12 cellular contexts compared by ENCODE assay signal in genomic region chr18:3508576-3509559, GRCh38. TPM values are rescaled to one million over a fixed set of nuclear protein-coding genes. Genes with fewer than 3 reads are reported as not detected.
DNase-seq lines count a peak whose midpoint lies in the region; ATAC-seq and TF ChIP-seq lines count a peak whose summit lies in the region.
"Had no signal": no experiment of that assay in that cellular context is flagged by ENCODE, and none has a peak within 500 bp of the region (broad histone marks: within the 10 kb centered on the region; RNA-seq: fewer than 3 reads in every experiment).

No MANE protein-coding gene starts in this region.

- no peaks in the 10 kb centered on the region for H3K9me2 ChIP-seq in GM23338 (ENCODE audit: insufficient read depth)

- peaks cover 3% of the 10 kb centered on the region for H3K27me3 Mint-ChIP-seq in GM23338 (ENCODE audit: insufficient read depth, low read depth, poor library complexity)
- no peaks in the 10 kb centered on the region for H3K27me3 Mint-ChIP-seq in progenitor cell of endocrine pancreas

- H3K79me2 ChIP-seq in GM23338 (replicated peaks; ENCODE audit: insufficient read depth): no peaks in the 10 kb centered on the region

- no peak overlapping the region for H3K4me3 ChIP-seq in GM23338

- H3K4me1 ChIP-seq in GM23338 (ENCODE audit: insufficient read depth): peaks cover 23% of the 10 kb centered on the region

- H3K36me3 Mint-ChIP-seq in GM23338 (ENCODE audit: low read depth): no peaks in the 10 kb centered on the region
- H3K36me3 Mint-ChIP-seq in progenitor cell of endocrine pancreas (ENCODE audit: insufficient read depth): no peaks in the 10 kb centered on the region
- H3K36me3 Mint-ChIP-seq: CD8-positive, alpha-beta T cell; natural killer cell had no signal

- ATAC-seq in GM23338 (peak; percentile 94), esophagus mucosa (peak; percentile 70)
- ATAC-seq: CD8-positive, alpha-beta T cell; natural killer cell; PC-3 had no signal

- no peaks in the 10 kb centered on the region for H4K20me1 ChIP-seq in GM23338 (replicated peaks; ENCODE audit: insufficient read depth)

- H3K9me3 Mint-ChIP-seq in GM23338 (no peaks in the 10 kb centered on the region), progenitor cell of endocrine pancreas (ENCODE audit: low read depth) (no peaks in the 10 kb centered on the region)
- H3K9me3 Mint-ChIP-seq: CD8-positive, alpha-beta T cell; natural killer cell had no signal

- H3K4me2 ChIP-seq in GM23338: 0 out of 2 replicates have a peak overlapping the region, but pooled peaks have one; percentile 30

- peak overlapping the region; percentile 85 for H3K27ac ChIP-seq in GM23338 (ENCODE audit: low read depth)
- H3K27ac ChIP-seq: epithelial cell of prostate had no signal

- peaks cover 11% of the 10 kb centered on the region for H3F3A ChIP-seq in GM23338 (replicated peaks; ENCODE audit: low read depth)

- no peaks in the 10 kb centered on the region for H3K36me3 ChIP-seq in GM23338 (ENCODE audit: insufficient read depth)

- DNase-seq in GM23338 (ENCODE audit: low spot score): peak; percentile 56
- DNase-seq in NCI-H2171 (lab: John Stamatoyannopoulos, UW): peak; percentile 41
- DNase-seq in progenitor cell of endocrine pancreas (ENCODE audit: low spot score, unreplicated experiment): no peak
- DNase-seq in middle frontal gyrus (ENCODE audit: extremely low spot score, low spot score): no peak
- DNase-seq in GM10266 (ENCODE audit: extremely low spot score): no peak
- no peak for DNase-seq in activated gamma-delta T cell (lab: John Stamatoyannopoulos, UW)
- DNase-seq in stimulated activated CD4-positive, alpha-beta T cell treated with anti-CD3 and anti-CD28 coated beads, Interleukin-12 subunit alpha, Interleukin-12 subunit beta, amount 100 ng/mL, for 4 hours: no peak
- DNase-seq: CD8-positive, alpha-beta T cell; natural killer cell; PC-3 had no signal

- H2AFZ ChIP-seq in GM23338: peak overlapping the region; percentile 79

- no peaks in the 10 kb centered on the region for H3K27me3 ChIP-seq in GM23338 (ENCODE audit: insufficient read depth)

- TF ChIP-seq CTCF in GM23338 (conservative IDR thresholded peaks at IDR 0.05; ENCODE audit: low read depth in 2 of 2): no peak
- TF ChIP-seq CTCF in progenitor cell of endocrine pancreas (IDR thresholded peaks at IDR 0.05; ENCODE audit: unreplicated experiment): no peak
- TF ChIP-seq CTCF in GM10266 (IDR thresholded peaks at IDR 0.05; ENCODE audit: control insufficient read depth, insufficient read depth, low read depth, missing control alignments): no peak

- H3K27ac Mint-ChIP-seq in GM23338: peak overlapping the region; percentile 78; the same call in 1 of the 2 replicates
- H3K27ac Mint-ChIP-seq in progenitor cell of endocrine pancreas: peak overlapping the region; percentile 56
- H3K27ac Mint-ChIP-seq: CD8-positive, alpha-beta T cell; natural killer cell had no signal

- H3K4me1 Mint-ChIP-seq in GM23338: peaks cover 30% of the 10 kb centered on the region
- H3K4me1 Mint-ChIP-seq in progenitor cell of endocrine pancreas (ENCODE audit: low read depth): peaks cover 5% of the 10 kb centered on the region

- H3K4me3 Mint-ChIP-seq in GM23338 (no peak overlapping the region), progenitor cell of endocrine pancreas (ENCODE audit: low read depth) (no peak overlapping the region)
- H3K4me3 Mint-ChIP-seq: CD8-positive, alpha-beta T cell; natural killer cell had no signal

TF ChIP-seq in GM23338, 12 proteins besides CTCF, POLR2A, EP300 and RAD21 (continues in another document):
- TF ChIP-seq ZNF114 (CRISPR knock-in tag; IDR thresholded peaks at IDR 0.05): no peak
- no peak for TF ChIP-seq JUNB (IDR thresholded peaks at IDR 0.05; ENCODE audit: unreplicated experiment)
- no peak for TF ChIP-seq EZH2 (IDR thresholded peaks at IDR 0.05; ENCODE audit: low read depth, unreplicated experiment)
- TF ChIP-seq REST (IDR thresholded peaks at IDR 0.05; ENCODE audit: unreplicated experiment): no peak
- no peak for TF ChIP-seq CREB1 (CRISPR knock-in tag; IDR thresholded peaks at IDR 0.05; ENCODE audit: low read depth)
- TF ChIP-seq POLR2AphosphoS5 (IDR thresholded peaks at IDR 0.05; ENCODE audit: low read depth): no peak
- no peak for TF ChIP-seq ZNF462 (CRISPR knock-in tag; IDR thresholded peaks at IDR 0.05)

RNA-seq across cellular contexts. Expression of gene TGIF1, which starts 58.9 kb away (rescaled TPM):
- total RNA-seq in GM23338 (2014; rRNA removed; shearing (Covaris generic)): 286 and 294 TPM in 2 replicates
- 288 and 316 TPM in 2 replicates for polyA plus RNA-seq in GM23338 (2016; fragmentation: Nextera tagmentation; extraction: Ambion mirVana)
- total RNA-seq in esophagus mucosa: 22.4 TPM
- 111 and 112 TPM in 2 replicates for total RNA-seq in progenitor cell of endocrine pancreas

Comparison
In these comparisons a context has a peak if more than half of its experiments do, and no peak if none do; other contexts are left out.
1. DNase-seq: peak in GM23338 (single experiment) and NCI-H2171 (single experiment); none in progenitor cell of endocrine pancreas (single experiment), middle frontal gyrus (single experiment), GM10266 (single experiment), activated gamma-delta T cell (single experiment) and stimulated activated CD4-positive, alpha-beta T cell treated with anti-CD3 and anti-CD28 coated beads, Interleukin-12 subunit alpha, Interleukin-12 subunit beta, amount 100 ng/mL, for 4 hours (single experiment).